Comparison of ENCODE assay signal across 18 cellular contexts in genomic region chr10:33084388-33084896, GRCh38.
"Had no signal": no experiment of that assay in that cellular context is flagged by ENCODE, and none has a peak within 500 bp of the region (broad histone marks: within the 10 kb centered on the region; RNA-seq: fewer than 3 reads in every experiment).

No MANE protein-coding gene starts in this region.

- DNase-seq: KBM-7, MV-4-11, NCI-H1092, NCI-H1105 treated with DMSO at 0.1 percent for 48 hours, NCI-H1436, NCI-H187, NCI-H2029, NCI-H2081 treated with DMSO at 0.1 percent for 48 hours, NCI-H2171, NCI-H226, NCI-H446, NCI-H510A, NCI-H524 treated with DMSO at 0.1 percent for 48 hours, NCI-H69, NCI-H774, SHP77 had no signal

- ATAC-seq: Panc1 had no signal

- H3K27ac ChIP-seq: RWPE1 had no signal
